Comparison of ENCODE assay signal across 8 cellular contexts in the genomic region with DNA sequence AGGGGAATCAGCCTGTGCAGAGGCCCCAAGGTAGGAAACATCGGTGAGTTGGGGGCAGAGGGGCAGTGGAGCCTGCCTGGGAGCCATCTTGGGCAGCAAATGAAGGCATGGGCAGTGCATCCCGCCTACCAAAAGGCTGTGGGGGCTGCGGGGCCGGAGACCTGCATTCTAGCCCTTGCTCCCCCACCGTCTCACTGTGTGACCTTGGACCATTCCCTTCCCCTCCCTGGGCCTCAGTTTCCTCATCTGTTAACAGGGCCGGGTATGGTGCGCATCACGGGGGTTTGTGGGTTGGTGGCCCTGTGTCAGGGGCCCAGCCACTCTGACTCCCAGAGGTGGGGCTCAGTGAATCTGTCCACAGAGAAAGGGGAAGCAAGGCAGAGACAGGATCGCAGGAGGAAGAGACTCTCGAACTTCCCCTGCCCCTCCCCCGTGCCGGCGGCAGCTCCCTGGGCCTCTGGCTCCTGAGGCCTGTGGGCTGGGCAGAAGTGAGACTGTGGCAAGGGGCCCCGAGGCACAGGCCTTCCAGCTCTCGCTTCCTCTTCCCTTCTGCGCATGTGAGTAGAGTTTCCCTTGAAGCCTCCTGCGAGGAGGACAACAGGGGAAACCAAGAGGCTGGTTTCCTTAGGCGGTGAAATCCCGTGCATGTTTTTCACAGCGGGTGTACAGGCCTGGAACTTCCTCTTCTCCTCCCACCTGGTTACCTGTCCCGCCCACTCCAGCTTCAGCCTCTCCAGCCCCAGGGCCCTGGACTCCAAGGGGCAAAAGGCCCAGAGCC. TPM values are rescaled to one million over a fixed set of nuclear protein-coding genes. Genes with fewer than 3 reads are reported as not detected.
DNase-seq lines count a peak whose midpoint lies in the region; ATAC-seq, FAIRE-seq and TF ChIP-seq lines count a peak whose summit lies in the region.

No MANE protein-coding gene starts in this region.

- H3K36me3 Mint-ChIP-seq in activated naive CD4-positive, alpha-beta T cell treated with anti-CD3 and anti-CD28 coated beads, Interleukin-2, amount 10 ng/mL, durations not matched to agents 7 days and 5 days, result peaks cover 3% of the 10 kb centered on the region
- H3K36me3 Mint-ChIP-seq in glutamatergic neuron (ENCODE audit: unreplicated experiment), result no peaks in the 10 kb centered on the region

- peak overlapping the region; percentile 26 for H3K4me3 ChIP-seq in SK-N-MC
- no peak overlapping the region for H3K4me3 ChIP-seq in kidney (ENCODE audit: low read length in 2 of 2)

- ATAC-seq in GM18867 (IDR thresholded peaks at IDR 0.05; ENCODE audit: unreplicated experiment) (peak; percentile 91), HG03045 (IDR thresholded peaks at IDR 0.05; ENCODE audit: unreplicated experiment) (peak; percentile 80)

- H3K27ac Mint-ChIP-seq in activated naive CD4-positive, alpha-beta T cell treated with anti-CD3 and anti-CD28 coated beads, Interleukin-2, amount 10 ng/mL, durations not matched to agents 7 days and 5 days, result peak overlapping the region; percentile 88
- no peak overlapping the region for H3K27ac Mint-ChIP-seq in glutamatergic neuron (ENCODE audit: unreplicated experiment)

- H3K27ac ChIP-seq in SK-N-MC (peak overlapping the region; percentile 89), kidney (ENCODE audit: low read depth in 2 of 2, low read length in 2 of 2) (peak overlapping the region in 1 of 2 donors; percentile 67)

- DNase-seq in SK-N-MC (ENCODE audit: low read depth, low spot score) (no peak), kidney (peak; percentile 87), glutamatergic neuron (no peak), NCI-H2171 (lab: John Stamatoyannopoulos, UW) (no peak)
- DNase-seq in activated naive CD4-positive, alpha-beta T cell treated with anti-CD3 and anti-CD28 coated beads, Interleukin-2, amount 10 ng/mL, durations not matched to agents 7 days and 5 days, result peak; percentile 81
- peak; percentile 20 for DNase-seq in stimulated activated CD8-positive, alpha-beta memory T cell treated with anti-CD3 and anti-CD28 coated beads, Interleukin-12 subunit alpha, Interleukin-12 subunit beta, amount 100 ng/mL, for 1 hour (ENCODE audit: low read depth)

- intact Hi-C loops in kidney (cut with DNase I), result no loop called here

- peaks cover 12 to 37% of the 10 kb centered on the region in 2 donors for H3K4me1 ChIP-seq in kidney (ENCODE audit: control insufficient read depth in 1 of 2, insufficient read depth in 1 of 2, low read depth in 1 of 2, low read length in 2 of 2)

- H3K9me3 Mint-ChIP-seq in activated naive CD4-positive, alpha-beta T cell treated with anti-CD3 and anti-CD28 coated beads, Interleukin-2, amount 10 ng/mL, durations not matched to agents 7 days and 5 days, result no peaks in the 10 kb centered on the region
- H3K9me3 Mint-ChIP-seq in glutamatergic neuron (ENCODE audit: unreplicated experiment), result peaks cover 8% of the 10 kb centered on the region

- no peak overlapping the region for H3K4me3 Mint-ChIP-seq in activated naive CD4-positive, alpha-beta T cell treated with anti-CD3 and anti-CD28 coated beads, Interleukin-2, amount 10 ng/mL, durations not matched to agents 7 days and 5 days
- no peak overlapping the region for H3K4me3 Mint-ChIP-seq in glutamatergic neuron (ENCODE audit: unreplicated experiment)

- no peak for TF ChIP-seq CTCF in kidney (IDR thresholded peaks at IDR 0.05; ENCODE audit: borderline replicate concordance, extremely low read depth, insufficient read depth)
- TF ChIP-seq CTCF in glutamatergic neuron (IDR thresholded peaks at IDR 0.05; ENCODE audit: partially characterized antibody, unreplicated experiment), result no peak

- peaks cover 52% of the 10 kb centered on the region for H3K4me1 Mint-ChIP-seq in activated naive CD4-positive, alpha-beta T cell treated with anti-CD3 and anti-CD28 coated beads, Interleukin-2, amount 10 ng/mL, durations not matched to agents 7 days and 5 days
- H3K4me1 Mint-ChIP-seq in glutamatergic neuron (ENCODE audit: low read depth, unreplicated experiment), result peaks cover 15% of the 10 kb centered on the region

- H3K9me3 ChIP-seq in SK-N-MC (ENCODE audit: low read depth, low read length), result no peaks in the 10 kb centered on the region
- no peaks in the 10 kb centered on the region for H3K9me3 ChIP-seq in kidney (ENCODE audit: control insufficient read depth in 1 of 2, low read length in 2 of 2)

- CTCF ChIA-PET in activated naive CD4-positive, alpha-beta T cell treated with anti-CD3 and anti-CD28 coated beads, Interleukin-2, amount 10 ng/mL, durations not matched to agents 7 days and 5 days (lab: Charles Lee), result interaction anchor here (0.8 to 1.0 kb wide), 2 partner anchors 27 to 43 kb away, joined by 3 to 4 read pairs; no protein-coding TSS in a partner anchor

- H3K27me3 Mint-ChIP-seq in activated naive CD4-positive, alpha-beta T cell treated with anti-CD3 and anti-CD28 coated beads, Interleukin-2, amount 10 ng/mL, durations not matched to agents 7 days and 5 days, result no peaks in the 10 kb centered on the region
- peaks cover 7% of the 10 kb centered on the region for H3K27me3 Mint-ChIP-seq in glutamatergic neuron (ENCODE audit: unreplicated experiment)

- no peak overlapping the region for H3K9ac ChIP-seq in SK-N-MC (ENCODE audit: insufficient read length)
- no peak overlapping the region for H3K9ac ChIP-seq in kidney (ENCODE audit: low read length in 2 of 2)

- H3K36me3 ChIP-seq in SK-N-MC (ENCODE audit: insufficient read depth, low read length), result no peaks in the 10 kb centered on the region
- H3K36me3 ChIP-seq in kidney (ENCODE audit: control insufficient read depth in 1 of 2, insufficient read depth in 2 of 2, low read length in 2 of 2), result no peaks in the 10 kb centered on the region

- no peak for FAIRE-seq in kidney (lab: Jason Lieb, UNC)

RNA-seq across cellular contexts. Expression of a gene that starts 42.9 kb away (rescaled TPM):
- total RNA-seq in kidney (87.0 TPM), glutamatergic neuron (ENCODE audit: unreplicated experiment) (149 TPM)
- polyA plus RNA-seq in kidney (ENCODE audit: insufficient read depth, low read depth, low replicate concordance), result 545 TPM

RNA-seq across cellular contexts. Expression of a gene that starts 58.3 kb away (rescaled TPM):
- total RNA-seq in kidney (17.0 TPM), glutamatergic neuron (ENCODE audit: unreplicated experiment) (25.2 TPM)
- 11.0 TPM for polyA plus RNA-seq in kidney (ENCODE audit: insufficient read depth, low read depth, low replicate concordance)

Comparison
In these comparisons a context has a peak if more than half of its experiments do, and no peak if none do; other contexts are left out.
1. DNase-seq: peak in activated naive CD4-positive, alpha-beta T cell treated with anti-CD3 and anti-CD28 coated beads, Interleukin-2, amount 10 ng/mL, durations not matched to agents 7 days and 5 days (single experiment), kidney (single experiment) and stimulated activated CD8-positive, alpha-beta memory T cell treated with anti-CD3 and anti-CD28 coated beads, Interleukin-12 subunit alpha, Interleukin-12 subunit beta, amount 100 ng/mL, for 1 hour (single experiment); none in SK-N-MC (single experiment), glutamatergic neuron (single experiment) and NCI-H2171 (single experiment).